16 cellular contexts compared by ENCODE assay signal in genomic region chr21:42799516-42799915, GRCh38.
A peak's percentile ranks its signal among the peaks of the same experiment; 100 is the strongest.
DNase-seq lines count a peak whose midpoint lies in the region; ATAC-seq and TF ChIP-seq lines count a peak whose summit lies in the region.
"Had no signal": no experiment of that assay in that cellular context is flagged by ENCODE, and none has a peak within 500 bp of the region (broad histone marks: within the 10 kb centered on the region; RNA-seq: fewer than 3 reads in every experiment).

No MANE protein-coding gene starts in this region.

- POLR2A ChIA-PET in PC-3 (lab: Charles Lee; ENCODE audit: unreplicated experiment): no interaction called here

- H2BK5ac ChIP-seq in neuronal stem cell (ENCODE audit: low read length): no peak overlapping the region

- H2BK15ac ChIP-seq in neuronal stem cell (ENCODE audit: low read length): no peak overlapping the region

- CTCF ChIA-PET in PC-3 (lab: Charles Lee): no interaction called here

- no peak overlapping the region for H3K4ac ChIP-seq in neuronal stem cell (ENCODE audit: low read length)

- no peaks in the 10 kb centered on the region for H3K27me3 ChIP-seq in PC-3 (ENCODE audit: low read length)
- no peaks in the 10 kb centered on the region for H3K27me3 ChIP-seq in foreskin keratinocyte
- no peaks in the 10 kb centered on the region for H3K27me3 ChIP-seq in neuronal stem cell (ENCODE audit: control insufficient read depth in 3 of 3, insufficient read depth in 3 of 3, low read depth in 1 of 3, low read length in 3 of 3)
- H3K27me3 ChIP-seq in aorta (ENCODE audit: control insufficient read depth in 1 of 2, insufficient read depth in 2 of 2, low read length in 1 of 2): no peaks in the 10 kb centered on the region
- H3K27me3 ChIP-seq: upper lobe of left lung had no signal

- no peaks in the 10 kb centered on the region for H3K9me2 ChIP-seq in PC-3 (replicated peaks; ENCODE audit: low read length)

- no peak overlapping the region for H3K18ac ChIP-seq in neuronal stem cell (ENCODE audit: low read length)

- no peaks in the 10 kb centered on the region for H3K79me2 ChIP-seq in PC-3 (ENCODE audit: low read length)

- H3K36me3 ChIP-seq in PC-3 (ENCODE audit: low read depth, low read length) (no peaks in the 10 kb centered on the region), neuronal stem cell (replicated peaks in 1 of 2; ENCODE audit: control insufficient read depth in 2 of 2, insufficient read depth in 2 of 2, low read length in 2 of 2) (no peaks in the 10 kb centered on the region), aorta (ENCODE audit: control insufficient read depth in 1 of 2, insufficient read depth in 2 of 2, low read length in 1 of 2) (no peaks in the 10 kb centered on the region)
- H3K36me3 ChIP-seq: upper lobe of left lung had no signal

- no peaks in the 10 kb centered on the region for H3F3A ChIP-seq in PC-3 (ENCODE audit: low read length, unreplicated experiment)

- no peaks in the 10 kb centered on the region for H3K9me3 ChIP-seq in PC-3 (ENCODE audit: low read length)
- H3K9me3 ChIP-seq in neuronal stem cell (replicated peaks in 1 of 2; ENCODE audit: control insufficient read depth in 2 of 2, insufficient read depth in 1 of 2, low read depth in 1 of 2, low read length in 2 of 2): no peaks in the 10 kb centered on the region
- no peaks in the 10 kb centered on the region for H3K9me3 ChIP-seq in aorta (ENCODE audit: control insufficient read depth, low read length)
- H3K9me3 ChIP-seq: upper lobe of left lung had no signal

- no peak overlapping the region for H2BK12ac ChIP-seq in neuronal stem cell (ENCODE audit: low read length)

- H2AFZ ChIP-seq in PC-3 (ENCODE audit: low read length) (no peak overlapping the region), neuronal stem cell (ENCODE audit: low read length) (no peak overlapping the region)

- no TSS peak for BruUV-seq in PC-3 (replicated peaks; lab: Mats Ljungman, UMichigan)

- H4K20me1 ChIP-seq in PC-3 (ENCODE audit: low read length): no peaks in the 10 kb centered on the region

- H2AK5ac ChIP-seq in neuronal stem cell (ENCODE audit: low read depth, low read length): no peak overlapping the region

- 0 out of 2 replicates have a peak overlapping the region, but pooled peaks have one; percentile 21 for H3K4me2 ChIP-seq in PC-3 (ENCODE audit: low read length)
- H3K4me2 ChIP-seq in neuronal stem cell (ENCODE audit: insufficient read depth, low read length, poor library complexity, severe bottlenecking): no peak overlapping the region
- H3K4me2 ChIP-seq: KMS-11 had no signal

- DNase-seq in stimulated activated CD4-positive, alpha-beta T cell treated with anti-CD3 and anti-CD28 coated beads, Interleukin-15, amount 100 ng/mL, for 24 hours: peak; percentile 39
- no peak for DNase-seq in stimulated activated CD4-positive, alpha-beta T cell treated with anti-CD3 and anti-CD28 coated beads, Interleukin-4, amount 100 ng/mL, for 1 hour
- DNase-seq in PC-3 (peak; percentile 71), foreskin keratinocyte (peak; percentile 75 to 85), neuronal stem cell (ENCODE audit: low spot score) (no peak), aorta (no peak), Kasumi-1 (lab: John Stamatoyannopoulos, UW) (no peak)
- DNase-seq: activated CD4-positive, alpha-beta T cell treated with anti-CD3 and anti-CD28 coated beads for 4 hours; C1 segment of cervical spinal cord; central memory CD4-positive, alpha-beta T cell; head of caudate nucleus; NCI-H1436; NCI-H510A treated with DMSO at 0.1 percent for 48 hours; SW 1271; upper lobe of left lung had no signal

- H3K27ac ChIP-seq in PC-3 (ENCODE audit: low read length) (peak overlapping the region; percentile 54), foreskin keratinocyte (no peak overlapping the region), neuronal stem cell (replicated peaks; ENCODE audit: low read length) (no peak overlapping the region), aorta (ENCODE audit: low read depth in 1 of 2, low read length in 2 of 2) (no peak overlapping the region)
- H3K27ac ChIP-seq: KMS-11, upper lobe of left lung had no signal

- H3K9ac ChIP-seq in PC-3 (ENCODE audit: low read length) (no peak overlapping the region), neuronal stem cell (ENCODE audit: low read depth, low read length, poor library complexity) (no peak overlapping the region)
- H3K9ac ChIP-seq: KMS-11 had no signal

- H3K4me1 ChIP-seq in PC-3 (ENCODE audit: insufficient read depth, low read length): peaks cover 9% of the 10 kb centered on the region
- peaks cover 11% of the 10 kb centered on the region for H3K4me1 ChIP-seq in foreskin keratinocyte
- no peaks in the 10 kb centered on the region for H3K4me1 ChIP-seq in neuronal stem cell (ENCODE audit: control insufficient read depth in 2 of 2, insufficient read depth in 1 of 2, low read depth in 1 of 2, low read length in 2 of 2)
- no peaks in the 10 kb centered on the region for H3K4me1 ChIP-seq in aorta (ENCODE audit: control insufficient read depth in 1 of 2, insufficient read depth in 2 of 2, low read length in 2 of 2)

- no peak for TF ChIP-seq CTCF in PC-3 (conservative IDR thresholded peaks at IDR 0.05; ENCODE audit: low read depth, low read length)
- no peak for TF ChIP-seq CTCF in foreskin keratinocyte (conservative IDR thresholded peaks at IDR 0.05)

- no peak overlapping the region for H4K8ac ChIP-seq in neuronal stem cell (ENCODE audit: low read depth, low read length)

- 100% methylated on average over 3 of the region's 9 CpGs; no CpG with 5 or more reads in 1 of the 2 donors for WGBS in neuronal stem cell (ENCODE audit: extremely low coverage in 2 of 2, insufficient read length in 2 of 2, insufficient replicate concordance in 1 of 2), 2 donors
- WGBS in aorta, 2 donors: 81 to 84% methylated on average over 9 of the region's 9 CpGs

- no peak overlapping the region for H4K91ac ChIP-seq in neuronal stem cell (ENCODE audit: low read depth, low read length, poor library complexity)

- intact Hi-C loops in PC-3 (cut with micrococcal nuclease): no loop called here
- intact Hi-C loops in aorta (cut with DNase I): no loop called here

- ATAC-seq in PC-3: peak; percentile 35; the same call in 1 of the 2 replicates
- ATAC-seq in foreskin keratinocyte: peak; percentile 83
- ATAC-seq in aorta (ENCODE audit: low FRiP score): no peak

- H3K4me3 ChIP-seq in PC-3 (ENCODE audit: low read length): no peak overlapping the region
- H3K4me3 ChIP-seq in neuronal stem cell (ENCODE audit: low read length in 2 of 2): no peak overlapping the region
- no peak overlapping the region for H3K4me3 ChIP-seq in aorta (ENCODE audit: low read length in 2 of 2)
- H3K4me3 ChIP-seq: upper lobe of left lung had no signal

- no peak overlapping the region for H3K23ac ChIP-seq in neuronal stem cell (ENCODE audit: low read depth, low read length, poor library complexity)

- no peaks in the 10 kb centered on the region for H3K79me1 ChIP-seq in neuronal stem cell (ENCODE audit: low read depth, low read length)

- no peak overlapping the region for H3K14ac ChIP-seq in neuronal stem cell (ENCODE audit: low read length)

- H2BK120ac ChIP-seq in neuronal stem cell (ENCODE audit: low read depth, low read length): no peak overlapping the region

Comparison
In these comparisons a context has a peak if more than half of its experiments do, and no peak if none do; other contexts are left out.
1. DNase-seq: peak in stimulated activated CD4-positive, alpha-beta T cell treated with anti-CD3 and anti-CD28 coated beads, Interleukin-15, amount 100 ng/mL, for 24 hours (single experiment), PC-3 (single experiment) and foreskin keratinocyte (2 of 2); none in stimulated activated CD4-positive, alpha-beta T cell treated with anti-CD3 and anti-CD28 coated beads, Interleukin-4, amount 100 ng/mL, for 1 hour (single experiment), neuronal stem cell (single experiment), aorta (0 of 2) and Kasumi-1 (0 of 2).